Comparison of ENCODE assay signal across 8 cellular contexts in the genomic region with DNA sequence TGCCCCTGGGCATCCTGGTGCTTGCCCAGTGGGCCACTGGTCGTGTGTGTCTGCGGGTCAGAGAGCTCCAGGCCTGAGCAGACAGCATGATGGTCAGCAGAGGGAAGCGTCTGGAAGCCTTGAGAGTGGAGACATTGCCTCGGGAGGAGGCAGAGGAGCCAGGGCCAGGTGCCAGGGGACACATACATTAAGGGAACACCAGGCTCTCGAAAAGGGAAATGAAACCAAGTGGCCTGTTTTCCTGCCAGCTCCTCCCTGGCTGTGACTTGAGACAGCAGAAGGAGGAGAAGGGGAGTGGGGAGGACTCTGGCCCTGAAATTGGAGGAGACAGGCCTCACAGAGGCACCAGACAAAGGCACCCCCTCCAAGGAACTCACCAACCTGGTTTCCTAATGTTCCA.
DNase-seq lines count a peak whose midpoint lies in the region; ATAC-seq and TF ChIP-seq lines count a peak whose summit lies in the region.

No MANE protein-coding gene starts in this region.

- H3K27me3 ChIP-seq in right atrium auricular region (no peaks in the 10 kb centered on the region), HAP-1 (ENCODE audit: low read depth) (no peaks in the 10 kb centered on the region)

- H3K36me3 ChIP-seq in right atrium auricular region (no peaks in the 10 kb centered on the region), HAP-1 (replicated peaks) (no peaks in the 10 kb centered on the region)

- H3K4me1 ChIP-seq in right atrium auricular region: no peaks in the 10 kb centered on the region
- no peaks in the 10 kb centered on the region for H3K4me1 ChIP-seq in HAP-1

- no peak overlapping the region for H3K27ac ChIP-seq in right atrium auricular region

- intact Hi-C loops in Right ventricle myocardium superior (cut with DNase I): no loop called here

- in situ Hi-C loops in HAP-1 (cut with MboI; ENCODE audit: low sequenced_read_pairs): loop anchor here (5.0 kb wide), 1 partner anchor 113 kb away; no protein-coding TSS in a partner anchor

- TF ChIP-seq CTCF in right atrium auricular region (IDR thresholded peaks at IDR 0.05): no peak

- peak; percentile 72 for DNase-seq in Right ventricle myocardium superior
- no peak for DNase-seq in right atrium auricular region (ENCODE audit: low spot score)
- DNase-seq in UCSD-AML1 (lab: John Stamatoyannopoulos, UW; ENCODE audit: unreplicated experiment): peak; percentile 46
- peak; percentile 77 for DNase-seq in medulla oblongata (ENCODE audit: extremely low spot score)
- DNase-seq in foreskin melanocyte: no peak
- DNase-seq in DMS153 treated with DMSO at 0.1 percent for 48 hours (lab: John Stamatoyannopoulos, UW; ENCODE audit: unreplicated experiment): no peak
- DNase-seq in NCI-H1694 (lab: John Stamatoyannopoulos, UW): no peak
- no peak for DNase-seq in HAP-1 (ENCODE audit: low spot score in 2 of 2)

- peak; percentile 56 for ATAC-seq in Right ventricle myocardium superior (ENCODE audit: poor library complexity)

- H3K9me3 ChIP-seq in right atrium auricular region (no peaks in the 10 kb centered on the region), HAP-1 (0 out of 2 replicates have a peak, but pooled peaks cover 2% of the 10 kb centered on the region)

- no peak overlapping the region for H3K4me3 ChIP-seq in right atrium auricular region
- no peak overlapping the region for H3K4me3 ChIP-seq in HAP-1

Comparison
In these comparisons a context has a peak if more than half of its experiments do, and no peak if none do; other contexts are left out.
1. DNase-seq: peak in Right ventricle myocardium superior (single experiment), UCSD-AML1 (single experiment) and medulla oblongata (single experiment); none in right atrium auricular region (single experiment), foreskin melanocyte (single experiment), DMS153 treated with DMSO at 0.1 percent for 48 hours (single experiment), NCI-H1694 (single experiment) and HAP-1 (0 of 2).